ENCODE assay signal across 11 cellular contexts in genomic region chr15:95132774-95133173, GRCh38.
DNase-seq lines count a peak whose midpoint lies in the region; TF ChIP-seq lines count a peak whose summit lies in the region.
"Had no signal": no experiment of that assay in that cellular context is flagged by ENCODE, and none has a peak within 500 bp of the region (broad histone marks: within the 10 kb centered on the region; RNA-seq: fewer than 3 reads in every experiment).

No MANE protein-coding gene starts in this region.

- DNase-seq in AG10803 (ENCODE audit: low read depth) (peak; percentile 95), M059J (ENCODE audit: low read depth) (peak; percentile 15), epithelial cell of esophagus (ENCODE audit: low read depth) (peak; percentile 78), anterior cingulate cortex (lab: John Stamatoyannopoulos, UW) (no peak), NCI-H69 (lab: John Stamatoyannopoulos, UW) (no peak)
- no peak for DNase-seq in stimulated activated CD4-positive, alpha-beta T cell treated with anti-CD3 and anti-CD28 coated beads, Interleukin-4, amount 100 ng/mL, for 24 hours
- DNase-seq in activated CD4-positive, alpha-beta T cell treated with anti-CD3 and anti-CD28 coated beads, Interleukin-2, amount 50 U/mL, for 48 hours: no peak
- DNase-seq: activated CD8-positive, alpha-beta memory T cell treated with anti-CD3 and anti-CD28 coated beads, Interleukin-2, amount 10 ng/mL, durations not matched to agents 7 days and 5 days; NCI-H2171 had no signal

- H3K27me3 Mint-ChIP-seq in nephron (ENCODE audit: low read depth): peaks cover 4% of the 10 kb centered on the region
- H3K27me3 Mint-ChIP-seq: activated CD8-positive, alpha-beta memory T cell treated with anti-CD3 and anti-CD28 coated beads, Interleukin-2, amount 10 ng/mL, durations not matched to agents 7 days and 5 days; B cell had no signal

- peaks cover 57% of the 10 kb centered on the region for H3K4me1 Mint-ChIP-seq in nephron
- H3K4me1 Mint-ChIP-seq: activated CD8-positive, alpha-beta memory T cell treated with anti-CD3 and anti-CD28 coated beads, Interleukin-2, amount 10 ng/mL, durations not matched to agents 7 days and 5 days; B cell had no signal

- peaks cover 2% of the 10 kb centered on the region for H3K9me3 Mint-ChIP-seq in nephron

- H3K36me3 Mint-ChIP-seq in nephron (ENCODE audit: low read depth): no peaks in the 10 kb centered on the region
- H3K36me3 Mint-ChIP-seq: activated CD8-positive, alpha-beta memory T cell treated with anti-CD3 and anti-CD28 coated beads, Interleukin-2, amount 10 ng/mL, durations not matched to agents 7 days and 5 days had no signal

- no peak overlapping the region for H3K4me3 Mint-ChIP-seq in nephron
- H3K4me3 Mint-ChIP-seq: activated CD8-positive, alpha-beta memory T cell treated with anti-CD3 and anti-CD28 coated beads, Interleukin-2, amount 10 ng/mL, durations not matched to agents 7 days and 5 days; B cell had no signal

- peak; percentile 26 for TF ChIP-seq CTCF in AG10803 (conservative IDR thresholded peaks at IDR 0.05; ENCODE audit: low read length)
- TF ChIP-seq CTCF in epithelial cell of esophagus (IDR thresholded peaks at IDR 0.05; ENCODE audit: insufficient read depth, low read depth, low read length, missing control alignments): no peak
- TF ChIP-seq CTCF in nephron (IDR thresholded peaks at IDR 0.05; ENCODE audit: unreplicated experiment in 3 of 3): no peak

- no peak overlapping the region; the same call in 1 of the 2 replicates for H3K4me3 ChIP-seq in AG10803 (ENCODE audit: low read length)
- H3K4me3 ChIP-seq in epithelial cell of esophagus (ENCODE audit: low read length): no peak overlapping the region

- peak overlapping the region; percentile 42 to 77 (median 47) for H3K27ac Mint-ChIP-seq in nephron
- H3K27ac Mint-ChIP-seq: activated CD8-positive, alpha-beta memory T cell treated with anti-CD3 and anti-CD28 coated beads, Interleukin-2, amount 10 ng/mL, durations not matched to agents 7 days and 5 days; B cell had no signal

Comparison
In these comparisons a context has a peak if more than half of its experiments do, and no peak if none do; other contexts are left out.
1. DNase-seq: peak in AG10803 (single experiment), M059J (single experiment) and epithelial cell of esophagus (single experiment); none in anterior cingulate cortex (0 of 58), stimulated activated CD4-positive, alpha-beta T cell treated with anti-CD3 and anti-CD28 coated beads, Interleukin-4, amount 100 ng/mL, for 24 hours (single experiment), NCI-H69 (single experiment) and activated CD4-positive, alpha-beta T cell treated with anti-CD3 and anti-CD28 coated beads, Interleukin-2, amount 50 U/mL, for 48 hours (0 of 2).